ENCODE assay signal across 15 cellular contexts in genomic region chr5:87399720-87400119, GRCh38. TPM values are rescaled to one million over a fixed set of nuclear protein-coding genes. Genes with fewer than 3 reads are reported as not detected.
DNase-seq lines count a peak whose midpoint lies in the region; ATAC-seq, FAIRE-seq and TF ChIP-seq lines count a peak whose summit lies in the region.
"Had no signal": no experiment of that assay in that cellular context is flagged by ENCODE, and none has a peak within 500 bp of the region (broad histone marks: within the 10 kb centered on the region; RNA-seq: fewer than 3 reads in every experiment).

No MANE protein-coding gene starts in this region.

- peaks cover 26% of the 10 kb centered on the region for H3K4me1 Mint-ChIP-seq in activated CD4-positive, alpha-beta memory T cell treated with anti-CD3 and anti-CD28 coated beads, Interleukin-2, amount 10 ng/mL, durations not matched to agents 7 days and 5 days
- H3K4me1 Mint-ChIP-seq in activated CD4-positive, alpha-beta memory T cell treated with anti-CD3 and anti-CD28 coated beads for 36 hours (ENCODE audit: low read depth) = peaks cover 30% of the 10 kb centered on the region

- CTCF ChIA-PET in activated CD4-positive, alpha-beta memory T cell treated with anti-CD3 and anti-CD28 coated beads, Interleukin-2, amount 10 ng/mL, durations not matched to agents 7 days and 5 days (lab: Charles Lee) = interaction anchor here (0.6 to 3.9 kb wide), 21 partner anchors 9 to 522 kb away, joined by 3 to 23 read pairs (median 4); partner anchors contain the start of gene CCNH
- CTCF ChIA-PET in activated CD4-positive, alpha-beta memory T cell treated with anti-CD3 and anti-CD28 coated beads for 36 hours (lab: Charles Lee) = interaction anchor here (0.7 to 3.4 kb wide), 30 partner anchors 8 to 519 kb away, joined by 3 to 27 read pairs (median 5); partner anchors contain the start of genes CCNH and RASA1

- peak overlapping the region; percentile 8 for H3K27ac Mint-ChIP-seq in activated CD4-positive, alpha-beta memory T cell treated with anti-CD3 and anti-CD28 coated beads, Interleukin-2, amount 10 ng/mL, durations not matched to agents 7 days and 5 days
- no peak overlapping the region for H3K27ac Mint-ChIP-seq in activated CD4-positive, alpha-beta memory T cell treated with anti-CD3 and anti-CD28 coated beads for 36 hours

- H3K27me3 ChIP-seq in spleen (replicated peaks in 1 of 7) = no peaks in the 10 kb centered on the region

- TF ChIP-seq POLR2A in spleen (IDR thresholded peaks at IDR 0.05) = no peak

- H3K36me3 Mint-ChIP-seq in activated CD4-positive, alpha-beta memory T cell treated with anti-CD3 and anti-CD28 coated beads, Interleukin-2, amount 10 ng/mL, durations not matched to agents 7 days and 5 days (ENCODE audit: low read depth) = peaks cover 63% of the 10 kb centered on the region
- H3K36me3 Mint-ChIP-seq in activated CD4-positive, alpha-beta memory T cell treated with anti-CD3 and anti-CD28 coated beads for 36 hours = peaks cover 56% of the 10 kb centered on the region

- no peak for DNase-seq in activated CD4-positive, alpha-beta memory T cell treated with anti-CD3 and anti-CD28 coated beads, Interleukin-2, amount 10 ng/mL, durations not matched to agents 7 days and 5 days
- DNase-seq in activated CD4-positive, alpha-beta memory T cell treated with anti-CD3 and anti-CD28 coated beads for 36 hours = no peak
- DNase-seq in NOMO-1 (lab: John Stamatoyannopoulos, UW; ENCODE audit: unreplicated experiment in 2 of 2) = peak; percentile 64 to 90
- DNase-seq in epithelial cell of prostate (ENCODE audit: low read depth, low spot score) = no peak
- DNase-seq in spleen = no peak
- DNase-seq in GM19239 (ENCODE audit: insufficient read length, low spot score) = no peak
- DNase-seq: activated CD4-positive, alpha-beta T cell treated with anti-CD3 and anti-CD28 coated beads, Interleukin-2, amount 50 U/mL, for 4 hours; amygdala; left colon; NCI-H345; psoas muscle; stimulated activated CD4-positive, alpha-beta T cell treated with anti-CD3 and anti-CD28 coated beads, Interleukin-12 subunit alpha, Interleukin-12 subunit beta, amount 100 ng/mL, for 4 hours; stimulated activated naive B cell treated with anti-CD40 and anti-IgM and Interleukin-4, amounts not matched to agents 10 μg/mL and 1 μg/mL and 100 μg/mL, for 72 hours had no signal

- 22 to 37% (median 30%) methylated on average over 2 of the region's 2 CpGs for WGBS in spleen, 5 donors

- intact Hi-C loops in activated CD4-positive, alpha-beta memory T cell treated with anti-CD3 and anti-CD28 coated beads for 36 hours (cut with micrococcal nuclease) = loop anchor here (1.0 to 2.0 kb wide), 5 partner anchors 132 to 518 kb away; partner anchors contain the start of gene RASA1
- intact Hi-C loops in spleen (cut with DNase I; ENCODE audit: low total_unique reads) = no loop called here

- no peaks in the 10 kb centered on the region for H3K27me3 Mint-ChIP-seq in activated CD4-positive, alpha-beta memory T cell treated with anti-CD3 and anti-CD28 coated beads, Interleukin-2, amount 10 ng/mL, durations not matched to agents 7 days and 5 days
- no peaks in the 10 kb centered on the region for H3K27me3 Mint-ChIP-seq in activated CD4-positive, alpha-beta memory T cell treated with anti-CD3 and anti-CD28 coated beads for 36 hours
- H3K27me3 Mint-ChIP-seq: stimulated activated naive B cell treated with anti-CD40 and anti-IgM and Interleukin-4, amounts not matched to agents 10 μg/mL and 1 μg/mL and 100 μg/mL, for 72 hours had no signal

- ATAC-seq in HG02763 (IDR thresholded peaks at IDR 0.05; ENCODE audit: unreplicated experiment) (no peak), GM18907 (IDR thresholded peaks at IDR 0.05; ENCODE audit: unreplicated experiment) (no peak)

- peaks cover 0 to 100% (median 81%) of the 10 kb centered on the region in 6 donors for H3K36me3 ChIP-seq in spleen

- H3K9me3 ChIP-seq in spleen = peaks cover 0 to 4% (median 0%) of the 10 kb centered on the region in 8 donors
- H3K9me3 ChIP-seq: psoas muscle had no signal

- H3K9me3 Mint-ChIP-seq in activated CD4-positive, alpha-beta memory T cell treated with anti-CD3 and anti-CD28 coated beads, Interleukin-2, amount 10 ng/mL, durations not matched to agents 7 days and 5 days = no peaks in the 10 kb centered on the region
- H3K9me3 Mint-ChIP-seq in activated CD4-positive, alpha-beta memory T cell treated with anti-CD3 and anti-CD28 coated beads for 36 hours = no peaks in the 10 kb centered on the region
- H3K9me3 Mint-ChIP-seq: stimulated activated naive B cell treated with anti-CD40 and anti-IgM and Interleukin-4, amounts not matched to agents 10 μg/mL and 1 μg/mL and 100 μg/mL, for 72 hours had no signal

- no peak for FAIRE-seq in GM19239 (lab: Jason Lieb, UNC)

- TF ChIP-seq CTCF in spleen (IDR thresholded peaks at IDR 0.05 in 8 of 11, conservative IDR thresholded peaks at IDR 0.05 in 3 of 11) = no peak

- peaks cover 8 to 68% (median 16%) of the 10 kb centered on the region in 6 donors for H3K4me1 ChIP-seq in spleen

- peak overlapping the region; percentile 7 for H3K27ac ChIP-seq in epithelial cell of prostate
- H3K27ac ChIP-seq in spleen = peak overlapping the region in 7 of 8 donors; percentile 3 to 75 (median 49)
- H3K27ac ChIP-seq: psoas muscle had no signal

- no peak overlapping the region for H3K4me3 ChIP-seq in spleen
- H3K4me3 ChIP-seq: psoas muscle had no signal

- POLR2A ChIA-PET in activated CD4-positive, alpha-beta memory T cell treated with anti-CD3 and anti-CD28 coated beads, Interleukin-2, amount 10 ng/mL, durations not matched to agents 7 days and 5 days (lab: Charles Lee) = interaction anchor here (1.5 to 1.6 kb wide), 2 partner anchors 13 to 131 kb away, joined by 5 to 9 read pairs; partner anchors contain the start of gene CCNH
- POLR2A ChIA-PET in activated CD4-positive, alpha-beta memory T cell treated with anti-CD3 and anti-CD28 coated beads for 36 hours (lab: Charles Lee) = no interaction called here

- H3K4me3 Mint-ChIP-seq in activated CD4-positive, alpha-beta memory T cell treated with anti-CD3 and anti-CD28 coated beads, Interleukin-2, amount 10 ng/mL, durations not matched to agents 7 days and 5 days = no peak overlapping the region
- H3K4me3 Mint-ChIP-seq in activated CD4-positive, alpha-beta memory T cell treated with anti-CD3 and anti-CD28 coated beads for 36 hours = no peak overlapping the region
- H3K4me3 Mint-ChIP-seq: stimulated activated naive B cell treated with anti-CD40 and anti-IgM and Interleukin-4, amounts not matched to agents 10 μg/mL and 1 μg/mL and 100 μg/mL, for 72 hours had no signal

RNA-seq across cellular contexts. Expression of gene CCNH, which starts 13.0 kb away (rescaled TPM):
- total RNA-seq in activated CD4-positive, alpha-beta memory T cell treated with anti-CD3 and anti-CD28 coated beads, Interleukin-2, amount 10 ng/mL, durations not matched to agents 7 days and 5 days = 10 to 100 TPM; 55.7 to 60.4 TPM
- total RNA-seq in activated CD4-positive, alpha-beta memory T cell treated with anti-CD3 and anti-CD28 coated beads for 36 hours = 10 to 100 TPM; 65.8 to 72.7 TPM
- 100 to 1,000 TPM in 3 of 7 donors, 10 to 100 TPM in 4; 61.4 to 188 (median 81.1) TPM for total RNA-seq in spleen
- polyA plus RNA-seq in spleen = 10 to 100 TPM; 32.5 to 41.0 (median 33.0) TPM

Comparison
In these comparisons a context has a peak if more than half of its experiments do, and no peak if none do; other contexts are left out.
1. DNase-seq: peak in NOMO-1 (2 of 2); none in activated CD4-positive, alpha-beta memory T cell treated with anti-CD3 and anti-CD28 coated beads, Interleukin-2, amount 10 ng/mL, durations not matched to agents 7 days and 5 days (single experiment), activated CD4-positive, alpha-beta memory T cell treated with anti-CD3 and anti-CD28 coated beads for 36 hours (single experiment), epithelial cell of prostate (single experiment), spleen (single experiment) and GM19239 (single experiment).